ENCODE assay signal across 11 cellular contexts in genomic region chr17:49836111-49837030, GRCh38. TPM values are rescaled to one million over a fixed set of nuclear protein-coding genes. Genes with fewer than 3 reads are reported as not detected.
DNase-seq lines count a peak whose midpoint lies in the region; ATAC-seq, FAIRE-seq and TF ChIP-seq lines count a peak whose summit lies in the region.
"Had no signal": no experiment of that assay in that cellular context is flagged by ENCODE, and none has a peak within 500 bp of the region (broad histone marks: within the 10 kb centered on the region; RNA-seq: fewer than 3 reads in every experiment).

No MANE protein-coding gene starts in this region.

- H3K9me3 ChIP-seq in heart left ventricle, result no peaks in the 10 kb centered on the region

- no peaks in the 10 kb centered on the region for H3K27me3 ChIP-seq in heart left ventricle
- H3K27me3 ChIP-seq in bronchial epithelial cell (ENCODE audit: control insufficient read depth, insufficient read depth, low read length), result no peaks in the 10 kb centered on the region

- FAIRE-seq in bronchial epithelial cell (lab: Jason Lieb, UNC), result no peak

- DNase-seq in heart left ventricle, result no peak
- DNase-seq in Right ventricle myocardium inferior (ENCODE audit: missing footprints), result no peak
- DNase-seq in bronchial epithelial cell (ENCODE audit: low read depth), result peak; percentile 12
- DNase-seq in left lobe of liver (ENCODE audit: low spot score), result no peak
- no peak for DNase-seq in HuH-7 (ENCODE audit: low spot score)
- DNase-seq in iPS-NIHi7 (ENCODE audit: extremely low spot score), result no peak
- DNase-seq: NCI-H1694 treated with DMSO at 0.1 percent for 48 hours, SW 1271 had no signal

- no peak overlapping the region for H3K4me3 ChIP-seq in heart left ventricle
- H3K4me3 ChIP-seq in bronchial epithelial cell (ENCODE audit: low read depth, low read length), result no peak overlapping the region

- TF ChIP-seq CTCF in heart left ventricle (IDR thresholded peaks at IDR 0.05) (no peak), bronchial epithelial cell (IDR thresholded peaks at IDR 0.05; ENCODE audit: insufficient read depth, low read length, severe bottlenecking) (no peak)

- peaks cover 0 to 38% (median 27%) of the 10 kb centered on the region in 9 donors for H3K36me3 ChIP-seq in heart left ventricle
- peaks cover 2% of the 10 kb centered on the region for H3K36me3 ChIP-seq in bronchial epithelial cell (ENCODE audit: control insufficient read depth, insufficient read depth, low read length)

- peak overlapping the region in 8 of 12 donors; percentile 6 to 67 (median 32) for H3K27ac ChIP-seq in heart left ventricle

- WGBS in heart left ventricle, 4 donors, result 30 to 44% (median 39%) methylated on average over 16 of the region's 16 CpGs

- TF ChIP-seq POLR2A in heart left ventricle (IDR thresholded peaks at IDR 0.05), result no peak

- ATAC-seq in heart left ventricle, result peak in 3 of 4 donors; percentile 16 to 44 (median 41)
- no peak for ATAC-seq in Right ventricle myocardium inferior
- ATAC-seq in left lobe of liver, result peak; percentile 32
- ATAC-seq in HG02885 (IDR thresholded peaks at IDR 0.05; ENCODE audit: poor library complexity, unreplicated experiment), result no peak
- ATAC-seq in HG02970 (IDR thresholded peaks at IDR 0.05; ENCODE audit: low FRiP score, unreplicated experiment), result no peak
- ATAC-seq: natural killer cell treated with Interleukin-12 subunit alpha and Interleukin-12 subunit beta and Interleukin-15 and Interleukin-18, amount 100 ng/mL, for 72 hours had no signal

- H3K4me1 ChIP-seq in heart left ventricle, result peaks cover 4 to 54% (median 30%) of the 10 kb centered on the region in 12 donors

- intact Hi-C loops in heart left ventricle (cut with DNase I) (no loop called here), Right ventricle myocardium inferior (cut with DNase I) (no loop called here)

RNA-seq across cellular contexts. Expression of gene TAC4, which starts 11.5 kb away (rescaled TPM):
- total RNA-seq in heart left ventricle, result 1 to 10 TPM in 2 of 9 donors, under 1 TPM in 1, not detected in 6; 0.50 to 2.1 (median 1.3) TPM
- not detected for polyA plus RNA-seq in heart left ventricle
- 0.43 TPM for total RNA-seq in Right ventricle myocardium inferior
- not detected in 2 replicates for total RNA-seq in bronchial epithelial cell
- not detected for total RNA-seq in left lobe of liver
- total RNA-seq: natural killer cell treated with Interleukin-12 subunit alpha and Interleukin-12 subunit beta and Interleukin-15 and Interleukin-18, amount 100 ng/mL, for 72 hours had no signal

RNA-seq across cellular contexts. Expression of gene KAT7, which starts 47.9 kb away (rescaled TPM):
- total RNA-seq in heart left ventricle, result 10 to 100 TPM; 34.3 to 80.9 (median 56.0) TPM
- polyA plus RNA-seq in heart left ventricle, result 10 to 100 TPM; 10.1 to 27.3 TPM
- total RNA-seq in Right ventricle myocardium inferior, result 45.4 TPM
- 12.4 and 18.8 TPM in 2 replicates for total RNA-seq in bronchial epithelial cell
- 14.4 TPM for total RNA-seq in left lobe of liver

Comparison
In these comparisons a context has a peak if more than half of its experiments do, and no peak if none do; other contexts are left out.
1. ATAC-seq: peak in heart left ventricle (3 of 4) and left lobe of liver (single experiment); none in Right ventricle myocardium inferior (single experiment), HG02885 (single experiment) and HG02970 (single experiment).